In genomic region chr5:102957141-102957540, GRCh38 we compare ENCODE assay signal across 17 cellular contexts.
A peak's percentile ranks its signal among the peaks of the same experiment; 100 is the strongest.
DNase-seq lines count a peak whose midpoint lies in the region; ATAC-seq, FAIRE-seq and TF ChIP-seq lines count a peak whose summit lies in the region.
"Had no signal": no experiment of that assay in that cellular context is flagged by ENCODE, and none has a peak within 500 bp of the region (broad histone marks: within the 10 kb centered on the region; RNA-seq: fewer than 3 reads in every experiment).

No MANE protein-coding gene starts in this region.

- no peak overlapping the region for H3K4me3 ChIP-seq in HCT116 (replicated peaks in 1 of 2; ENCODE audit: low read depth in 1 of 2, low read length in 2 of 2)
- no peak overlapping the region for H3K4me3 ChIP-seq in astrocyte (ENCODE audit: insufficient read depth, low read depth, low read length)
- H3K4me3 ChIP-seq in osteoblast (ENCODE audit: insufficient read depth, low read length) = no peak overlapping the region
- H3K4me3 ChIP-seq in skeletal muscle tissue (ENCODE audit: low read length in 3 of 3) = no peak overlapping the region
- H3K4me3 ChIP-seq in coronary artery = no peak overlapping the region
- no peak overlapping the region for H3K4me3 ChIP-seq in BE2C (ENCODE audit: low read depth, low read length)
- H3K4me3 ChIP-seq: GM23248 had no signal

- no peak for DNase-seq in HCT116 (ENCODE audit: low read depth, low spot score)
- DNase-seq in astrocyte (ENCODE audit: low read depth) = no peak
- no peak for DNase-seq in osteoblast (ENCODE audit: insufficient read length, low spot score, missing footprints)
- no peak for DNase-seq in coronary artery (ENCODE audit: low spot score)
- no peak for DNase-seq in activated effector memory CD4-positive, alpha-beta T cell treated with Interleukin-2 at 50 U/mL for 16 hours
- no peak for DNase-seq in BE2C
- DNase-seq: CD8-positive, alpha-beta T cell; COR-L47; DMS153; DND-41; GDM1; GM23248 had no signal

- H3K4me2 ChIP-seq in HCT116 (ENCODE audit: low read length) (peak overlapping the region; percentile 21; the same call in 1 of the 2 replicates), astrocyte (ENCODE audit: low read length) (no peak overlapping the region), osteoblast (ENCODE audit: insufficient read depth, low read length) (no peak overlapping the region)

- H3K4me1 Mint-ChIP-seq in astrocyte (ENCODE audit: low read depth, unreplicated experiment) = peaks cover 23% of the 10 kb centered on the region
- H3K4me1 Mint-ChIP-seq: CD14-positive monocyte had no signal

- no peaks in the 10 kb centered on the region for H3K36me3 Mint-ChIP-seq in astrocyte (ENCODE audit: low read depth, unreplicated experiment)

- FAIRE-seq in astrocyte (lab: Jason Lieb, UNC) = no peak
- FAIRE-seq: D721Med, H54 had no signal

- peaks cover 60 to 67% of the 10 kb centered on the region in 2 experiments for H3K4me1 ChIP-seq in HCT116 (ENCODE audit: control insufficient read depth in 1 of 2, insufficient read depth in 2 of 2, low read length in 2 of 2)
- H3K4me1 ChIP-seq in astrocyte (ENCODE audit: insufficient read depth, low read length) = peaks cover 14% of the 10 kb centered on the region
- H3K4me1 ChIP-seq in osteoblast (ENCODE audit: insufficient read depth, low read length) = peaks cover 15% of the 10 kb centered on the region
- peaks cover 3 to 6% (median 6%) of the 10 kb centered on the region in 3 donors for H3K4me1 ChIP-seq in skeletal muscle tissue (ENCODE audit: control insufficient read depth in 3 of 3, insufficient read depth in 3 of 3, low read length in 3 of 3)
- no peaks in the 10 kb centered on the region for H3K4me1 ChIP-seq in BE2C

- RAD21 ChIA-PET in HCT116 (lab: Charles Lee; ENCODE audit: low non-redundant PET in 1 of 2, low total read pairs in 2 of 2, uncharacterized antibody in 2 of 2, unreplicated experiment in 2 of 2) = no interaction called here

- H3K27ac ChIP-seq in HCT116 (ENCODE audit: low read depth, low read length) = peak overlapping the region; percentile 94
- no peak overlapping the region for H3K27ac ChIP-seq in astrocyte (ENCODE audit: low read depth, low read length)
- peak overlapping the region; percentile 98 for H3K27ac ChIP-seq in osteoblast (ENCODE audit: low read depth, low read length)
- peak overlapping the region; percentile 9 for H3K27ac ChIP-seq in skeletal muscle tissue (ENCODE audit: low read depth, low read length)
- no peak overlapping the region for H3K27ac ChIP-seq in coronary artery

- no peak overlapping the region for H3K4me3 Mint-ChIP-seq in astrocyte (ENCODE audit: unreplicated experiment)
- H3K4me3 Mint-ChIP-seq: CD14-positive monocyte; CD8-positive, alpha-beta T cell had no signal

- no peaks in the 10 kb centered on the region for H4K20me1 ChIP-seq in HCT116 (ENCODE audit: insufficient read depth)
- no peaks in the 10 kb centered on the region for H4K20me1 ChIP-seq in astrocyte (ENCODE audit: insufficient read depth, low read length)
- H4K20me1 ChIP-seq in osteoblast (ENCODE audit: insufficient read depth, low read length) = no peaks in the 10 kb centered on the region

- no peaks in the 10 kb centered on the region for H3K9me3 Mint-ChIP-seq in astrocyte (ENCODE audit: unreplicated experiment)
- H3K9me3 Mint-ChIP-seq: CD8-positive, alpha-beta T cell had no signal

- H3K36me3 ChIP-seq in HCT116 (ENCODE audit: control insufficient read depth in 1 of 2, insufficient read depth in 2 of 2, low read length in 2 of 2) (peaks cover 0 to 11% of the 10 kb centered on the region in 2 experiments; a peak in 2 of 4 replicates), astrocyte (ENCODE audit: insufficient read depth, low read length) (no peaks in the 10 kb centered on the region), osteoblast (ENCODE audit: insufficient read depth, low read length) (peaks cover 5% of the 10 kb centered on the region), skeletal muscle tissue (ENCODE audit: control insufficient read depth in 3 of 3, insufficient read depth in 3 of 3, low read length in 3 of 3) (peaks cover 1 to 9% (median 2%) of the 10 kb centered on the region in 3 donors), BE2C (no peaks in the 10 kb centered on the region)

- BruUV-seq in HCT116 (replicated peaks; lab: Mats Ljungman, UMichigan) = no TSS peak

- H3K9me3 ChIP-seq in HCT116 (ENCODE audit: control insufficient read depth in 1 of 2, insufficient read depth in 1 of 2, low read depth in 1 of 2, low read length in 2 of 2) (no peaks in the 10 kb centered on the region), astrocyte (ENCODE audit: insufficient read depth, low read depth, low read length) (no peaks in the 10 kb centered on the region), osteoblast (ENCODE audit: low read depth, low read length) (no peaks in the 10 kb centered on the region), skeletal muscle tissue (ENCODE audit: control insufficient read depth in 3 of 3, low read length in 3 of 3) (no peaks in the 10 kb centered on the region), BE2C (no peaks in the 10 kb centered on the region)

- intact Hi-C loops in HCT116 (cut with micrococcal nuclease) = loop anchor here (5.0 kb wide), 2 partner anchors 40 to 90 kb away; no protein-coding TSS in a partner anchor

- H3K9ac ChIP-seq in HCT116 (ENCODE audit: low read length) = no peak overlapping the region
- H3K9ac ChIP-seq in astrocyte (ENCODE audit: low read length) = no peak overlapping the region
- no peak overlapping the region for H3K9ac ChIP-seq in skeletal muscle tissue (ENCODE audit: low read depth in 1 of 3, low read length in 3 of 3)

- no peak overlapping the region for H2AFZ ChIP-seq in HCT116 (ENCODE audit: low read depth, low read length, poor library complexity, severe bottlenecking)
- H2AFZ ChIP-seq in astrocyte (ENCODE audit: low read depth, low read length) = no peak overlapping the region
- H2AFZ ChIP-seq in osteoblast (ENCODE audit: low read length) = no peak overlapping the region
- H2AFZ ChIP-seq: GM23248 had no signal

- no peak for TF ChIP-seq POLR2A in HCT116 (IDR thresholded peaks at IDR 0.05; ENCODE audit: borderline replicate concordance, extremely low read depth, insufficient read depth, insufficient read length)

- H3K9me2 ChIP-seq in HCT116 (ENCODE audit: insufficient read depth) = no peaks in the 10 kb centered on the region

- POLR2A ChIA-PET in HCT116 (lab: Charles Lee) = no interaction called here

- no peak for TF ChIP-seq CTCF in HCT116 (IDR thresholded peaks at IDR 0.05 in 2 of 3, conservative IDR thresholded peaks at IDR 0.05 in 1 of 3; ENCODE audit: borderline replicate concordance in 1 of 3, insufficient read depth in 1 of 3, low read depth in 2 of 3, low read length in 2 of 3)
- TF ChIP-seq CTCF in astrocyte (IDR thresholded peaks at IDR 0.05; ENCODE audit: insufficient read depth, low read depth, low read length) = no peak
- no peak for TF ChIP-seq CTCF in osteoblast (IDR thresholded peaks at IDR 0.05; ENCODE audit: extremely low read depth, low read depth, low read length)
- no peak for TF ChIP-seq CTCF in coronary artery (IDR thresholded peaks at IDR 0.05)
- TF ChIP-seq CTCF in BE2C (IDR thresholded peaks at IDR 0.05; ENCODE audit: low read depth, low read length) = no peak

- no peaks in the 10 kb centered on the region for H3K27me3 Mint-ChIP-seq in astrocyte (ENCODE audit: low read depth, unreplicated experiment)

- H3K79me2 ChIP-seq in HCT116 (ENCODE audit: insufficient read depth, low read length) = no peaks in the 10 kb centered on the region
- no peaks in the 10 kb centered on the region for H3K79me2 ChIP-seq in astrocyte (ENCODE audit: insufficient read depth, low read length)
- no peaks in the 10 kb centered on the region for H3K79me2 ChIP-seq in osteoblast (ENCODE audit: insufficient read depth, low read length)

- TF ChIP-seq RAD21 in HCT116 (IDR thresholded peaks at IDR 0.05; ENCODE audit: low read depth) = no peak

- ATAC-seq in HCT116 (no peak), GM19455 (IDR thresholded peaks at IDR 0.05; ENCODE audit: unreplicated experiment) (no peak)
- ATAC-seq: CD8-positive, alpha-beta T cell had no signal

- CTCF ChIA-PET in HCT116 (lab: Charles Lee) = no interaction called here

- H3K27ac Mint-ChIP-seq in astrocyte (ENCODE audit: unreplicated experiment) = peak overlapping the region; percentile 96
- H3K27ac Mint-ChIP-seq: CD14-positive monocyte; CD8-positive, alpha-beta T cell had no signal

- H3K27me3 ChIP-seq in HCT116 (ENCODE audit: insufficient read depth, low read length) (no peaks in the 10 kb centered on the region), astrocyte (ENCODE audit: insufficient read depth, low read length) (no peaks in the 10 kb centered on the region), osteoblast (ENCODE audit: insufficient read depth, low read length) (no peaks in the 10 kb centered on the region), skeletal muscle tissue (ENCODE audit: control insufficient read depth in 3 of 3, insufficient read depth in 3 of 3, low read length in 3 of 3) (no peaks in the 10 kb centered on the region), BE2C (no peaks in the 10 kb centered on the region)

TF ChIP-seq in HCT116, 20 proteins besides CTCF, POLR2A, EP300 and RAD21 (continues in another document):
- no peak for TF ChIP-seq ZBTB33 (IDR thresholded peaks at IDR 0.05; ENCODE audit: extremely low read depth, insufficient replicate concordance, low read length)
- no peak for TF ChIP-seq EZH2 (IDR thresholded peaks at IDR 0.05)
- TF ChIP-seq TCF7L2 (IDR thresholded peaks at IDR 0.05; ENCODE audit: borderline replicate concordance, extremely low read depth, insufficient read depth, insufficient read length) = no peak
- TF ChIP-seq ZFX (IDR thresholded peaks at IDR 0.05) = no peak
- TF ChIP-seq SRF (IDR thresholded peaks at IDR 0.05; ENCODE audit: low read depth) = no peak
- TF ChIP-seq SP1 (IDR thresholded peaks at IDR 0.05; ENCODE audit: low read depth) = no peak
- no peak for TF ChIP-seq EGR1 (IDR thresholded peaks at IDR 0.05; ENCODE audit: low read depth)
- TF ChIP-seq ZNF274 (IDR thresholded peaks at IDR 0.05; ENCODE audit: low read depth, low read length) = no peak
- TF ChIP-seq SIN3A (IDR thresholded peaks at IDR 0.05; ENCODE audit: low read depth) = no peak
- TF ChIP-seq POLR2AphosphoS5 (IDR thresholded peaks at IDR 0.05; ENCODE audit: low read depth, low read length) = no peak

Comparison
In these comparisons a context has a peak if more than half of its experiments do, and no peak if none do; other contexts are left out.
1. H3K27ac ChIP-seq: peak in HCT116 (single experiment), osteoblast (single experiment) and skeletal muscle tissue (single experiment); none in astrocyte (single experiment) and coronary artery (0 of 2).